ENCODE assay signal across 8 cellular contexts in genomic region chr9:128684065-128684324, GRCh38. TPM values are rescaled to one million over a fixed set of nuclear protein-coding genes. Genes with fewer than 3 reads are reported as not detected.
A peak's percentile ranks its signal among the peaks of the same experiment; 100 is the strongest.
DNase-seq lines count a peak whose midpoint lies in the region; ATAC-seq and TF ChIP-seq lines count a peak whose summit lies in the region.

No MANE protein-coding gene starts in this region.

- H3K4me1 ChIP-seq in ascending aorta, result peaks cover 3 to 11% of the 10 kb centered on the region in 2 donors
- H3K4me1 ChIP-seq in lower lobe of right lung, result peaks cover 57% of the 10 kb centered on the region
- no peaks in the 10 kb centered on the region for H3K4me1 ChIP-seq in urinary bladder (ENCODE audit: insufficient read depth)

- peaks cover 50% of the 10 kb centered on the region for H3K4me1 Mint-ChIP-seq in activated naive CD4-positive, alpha-beta T cell treated with anti-CD3 and anti-CD28 coated beads, Interleukin-2, amount 50 U/mL, for 24 hours

- H3K9me3 Mint-ChIP-seq in activated naive CD4-positive, alpha-beta T cell treated with anti-CD3 and anti-CD28 coated beads, Interleukin-2, amount 50 U/mL, for 24 hours, result no peaks in the 10 kb centered on the region

- H3K36me3 ChIP-seq in ascending aorta, result no peaks in the 10 kb centered on the region
- no peaks in the 10 kb centered on the region for H3K36me3 ChIP-seq in lower lobe of right lung
- no peaks in the 10 kb centered on the region for H3K36me3 ChIP-seq in urinary bladder (ENCODE audit: insufficient read depth)

- TF ChIP-seq CTCF in ascending aorta (IDR thresholded peaks at IDR 0.05) (no peak), lower lobe of right lung (IDR thresholded peaks at IDR 0.05) (no peak)

- no peaks in the 10 kb centered on the region for H3K27me3 Mint-ChIP-seq in activated naive CD4-positive, alpha-beta T cell treated with anti-CD3 and anti-CD28 coated beads, Interleukin-2, amount 50 U/mL, for 24 hours

- H3K4me3 Mint-ChIP-seq in activated naive CD4-positive, alpha-beta T cell treated with anti-CD3 and anti-CD28 coated beads, Interleukin-2, amount 50 U/mL, for 24 hours, result peak overlapping the region; percentile 98

- under 1% methylated on average over 3 of the region's 3 CpGs for WGBS in urinary bladder

- DNase-seq in activated naive CD4-positive, alpha-beta T cell treated with Interleukin-2 at 50 U/mL for 16 hours, result no peak
- DNase-seq in ascending aorta (ENCODE audit: low spot score in 2 of 2), result no peak
- DNase-seq in lower lobe of right lung, result no peak
- no peak for DNase-seq in amniotic stem cell (lab: John Stamatoyannopoulos, UW)
- DNase-seq in RKO (ENCODE audit: low spot score), result no peak
- DNase-seq in stimulated activated CD8-positive, alpha-beta memory T cell treated with anti-CD3 and anti-CD28 coated beads, Interleukin-4, amount 100 ng/mL, for 48 hours, result no peak

- peak overlapping the region; percentile 41 to 51 for H3K27ac ChIP-seq in ascending aorta
- peak overlapping the region; percentile 89 for H3K27ac ChIP-seq in lower lobe of right lung
- H3K27ac ChIP-seq in urinary bladder (ENCODE audit: low read depth), result peak overlapping the region; percentile 84

- H3K36me3 Mint-ChIP-seq in activated naive CD4-positive, alpha-beta T cell treated with anti-CD3 and anti-CD28 coated beads, Interleukin-2, amount 50 U/mL, for 24 hours, result no peaks in the 10 kb centered on the region

- H3K27me3 ChIP-seq in ascending aorta (no peaks in the 10 kb centered on the region), lower lobe of right lung (ENCODE audit: low read depth) (no peaks in the 10 kb centered on the region)

- ATAC-seq in lower lobe of right lung, result peak in 1 of 2 donors; percentile 1

- H3K9me3 ChIP-seq in ascending aorta, result no peaks in the 10 kb centered on the region
- H3K9me3 ChIP-seq in lower lobe of right lung, result no peaks in the 10 kb centered on the region

- H3K4me3 ChIP-seq in ascending aorta (peak overlapping the region; percentile 56 to 65), lower lobe of right lung (peak overlapping the region; percentile 79), urinary bladder (ENCODE audit: low read depth, low read length) (peak overlapping the region; percentile 58)

- H3K27ac Mint-ChIP-seq in activated naive CD4-positive, alpha-beta T cell treated with anti-CD3 and anti-CD28 coated beads, Interleukin-2, amount 50 U/mL, for 24 hours, result peak overlapping the region; percentile 98

- intact Hi-C loops in ascending aorta (cut with DNase I) (no loop called here), lower lobe of right lung (cut with DNase I) (no loop called here)

RNA-seq across cellular contexts. Expression of gene SET, which starts 5.0 kb away (rescaled TPM):
- 102 TPM for total RNA-seq in ascending aorta
- total RNA-seq in lower lobe of right lung, result 197 TPM
- total RNA-seq in urinary bladder, result 382 TPM
- 157 TPM for polyA plus RNA-seq in urinary bladder

RNA-seq across cellular contexts. Expression of gene PKN3, which starts 18.3 kb away (rescaled TPM):
- total RNA-seq in ascending aorta (28.8 TPM), lower lobe of right lung (11.1 TPM), urinary bladder (2.4 TPM)
- polyA plus RNA-seq in urinary bladder, result 9.5 TPM

RNA-seq across cellular contexts. Expression of gene DYNC2I2, which starts 27.3 kb away (rescaled TPM):
- total RNA-seq in ascending aorta (49.9 TPM), lower lobe of right lung (37.3 TPM), urinary bladder (26.9 TPM)
- 30.3 TPM for polyA plus RNA-seq in urinary bladder

RNA-seq across cellular contexts. Expression of gene ZDHHC12, which starts 39.9 kb away (rescaled TPM):
- 49.6 TPM for total RNA-seq in ascending aorta
- total RNA-seq in lower lobe of right lung, result 29.4 TPM
- 6.3 TPM for total RNA-seq in urinary bladder
- polyA plus RNA-seq in urinary bladder, result 35.5 TPM
